8 cellular contexts compared by ENCODE assay signal in genomic region chr17:75323043-75323591, GRCh38. TPM values are rescaled to one million over a fixed set of nuclear protein-coding genes. Genes with fewer than 3 reads are reported as not detected.
A peak's percentile ranks its signal among the peaks of the same experiment; 100 is the strongest.
DNase-seq lines count a peak whose midpoint lies in the region; ATAC-seq, FAIRE-seq and TF ChIP-seq lines count a peak whose summit lies in the region.

No MANE protein-coding gene starts in this region.

- in situ Hi-C loops in HepG2 (cut with HindIII; ENCODE audit: extremely low pct_ligation_motif_present, low pct_unique_long_range_greater_than_20kb) = no loop called here

- H3K4me3 ChIP-seq in BJ (ENCODE audit: low read depth, low read length) (no peak overlapping the region), HFF-Myc (replicated peaks; ENCODE audit: low read depth, low read length) (no peak overlapping the region), colonic mucosa (no peak overlapping the region), HepG2 (replicated peaks in 1 of 3; ENCODE audit: insufficient read depth in 1 of 3, low read depth in 2 of 3, low read length in 3 of 3) (no peak overlapping the region)

- no peak for DNase-seq in BJ (ENCODE audit: low read depth)
- peak; percentile 80 for DNase-seq in HFF-Myc (ENCODE audit: extremely low read depth, low read depth)
- peak; percentile 72 to 93 for DNase-seq in NCI-H526 (lab: John Stamatoyannopoulos, UW)
- peak; percentile 94 for DNase-seq in activated CD4-positive, alpha-beta T cell treated with anti-CD3 and anti-CD28 coated beads for 48 hours
- peak; percentile 94 for DNase-seq in colonic mucosa
- DNase-seq in HepG2 (ENCODE audit: low spot score) = peak; percentile 85
- peak; percentile 64 to 81 (median 77) for DNase-seq in stimulated activated CD4-positive, alpha-beta T cell treated with anti-CD3 and anti-CD28 coated beads, TNF-alpha, amount 100 ng/mL, for 1 hour (ENCODE audit: low read depth in 3 of 3, low spot score in 1 of 3)

- POLR2A ChIA-PET in BJ (lab: Charles Lee) = no interaction called here
- POLR2A ChIA-PET in HepG2 (lab: Yijun Ruan, JAX) = interaction anchor here (0.6 to 1.5 kb wide), 8 partner anchors 9 to 82 kb away, joined by 3 to 14 read pairs (median 3); partner anchors contain the start of genes GGA3 and GRB2

- peaks cover 4% of the 10 kb centered on the region for H3K79me2 ChIP-seq in HepG2 (ENCODE audit: insufficient read depth, low read length)

- H3K27ac ChIP-seq in colonic mucosa (peak overlapping the region; percentile 6), HepG2 (ENCODE audit: extremely low read length, insufficient read depth, low read length) (no peak overlapping the region)

- 56% methylated on average over 6 of the region's 6 CpGs for WGBS in HepG2 (ENCODE audit: low lambda C conversion rate)

- intact Hi-C loops in colonic mucosa (cut with DNase I) (loop anchor here (2.0 kb wide), 1 partner anchor 82 kb away; the partner anchor contains the start of gene GRB2), HepG2 (cut with micrococcal nuclease; ENCODE audit: unreplicated experiment) (loop anchor here (1.0 kb wide), 2 partner anchors 81 to 89 kb away; no protein-coding TSS in a partner anchor)

- H3K9me3 ChIP-seq in colonic mucosa = no peaks in the 10 kb centered on the region
- no peaks in the 10 kb centered on the region for H3K9me3 ChIP-seq in HepG2 (ENCODE audit: low read length)

- H3K36me3 ChIP-seq in BJ (ENCODE audit: control insufficient read depth, insufficient read depth, low read length) = peaks cover 13% of the 10 kb centered on the region
- H3K36me3 ChIP-seq in colonic mucosa = peaks cover 5% of the 10 kb centered on the region
- peaks cover 26 to 70% of the 10 kb centered on the region in 2 experiments for H3K36me3 ChIP-seq in HepG2 (replicated peaks in 1 of 2; ENCODE audit: control insufficient read depth in 1 of 2, insufficient read depth in 2 of 2, low read length in 2 of 2)

- BruUV-seq in HepG2 (replicated peaks; lab: Mats Ljungman, UMichigan) = no TSS peak

- H3K9ac ChIP-seq in colonic mucosa (ENCODE audit: low read depth in 2 of 2, low read length in 2 of 2) (peak overlapping the region in 1 of 2 donors; percentile 51), HepG2 (ENCODE audit: insufficient read depth, low read depth, low read length) (no peak overlapping the region)

- no peak for TF ChIP-seq POLR2A in HepG2 (IDR thresholded peaks at IDR 0.05; ENCODE audit: insufficient read depth in 1 of 2, low read depth in 2 of 2, low read length in 2 of 2)

- peak; percentile 88 for TF ChIP-seq RAD21 in HepG2 (CRISPR knock-in tag; IDR thresholded peaks at IDR 0.05)

- ATAC-seq in HepG2 (peak; percentile 62), GM18511 (IDR thresholded peaks at IDR 0.05; ENCODE audit: unreplicated experiment) (no peak)

- no peak for TF ChIP-seq EP300 in HepG2 (IDR thresholded peaks at IDR 0.05; ENCODE audit: low read depth in 2 of 2, low read length in 2 of 2)
- TF ChIP-seq EP300 in HepG2 (CRISPR knock-in tag; IDR thresholded peaks at IDR 0.05; ENCODE audit: borderline replicate concordance) = no peak

- peaks cover 4% of the 10 kb centered on the region; the same call in 1 of the 2 replicates for H4K20me1 ChIP-seq in HepG2 (ENCODE audit: insufficient read depth, low read length)

- no peaks in the 10 kb centered on the region for H3K27me3 ChIP-seq in BJ (ENCODE audit: control insufficient read depth, insufficient read depth, low read length)
- no peaks in the 10 kb centered on the region for H3K27me3 ChIP-seq in colonic mucosa
- H3K27me3 ChIP-seq in HepG2 (ENCODE audit: control insufficient read depth in 1 of 2, insufficient read depth in 2 of 2, low read length in 2 of 2) = no peaks in the 10 kb centered on the region

- peak; percentile 89 for FAIRE-seq in HepG2 (lab: Jason Lieb, UNC)

- no peak overlapping the region for H3K4me2 ChIP-seq in HepG2 (ENCODE audit: low read depth, low read length)

- no peak overlapping the region for H2AFZ ChIP-seq in HepG2 (ENCODE audit: low read length)

- CTCF ChIA-PET in BJ (lab: Yijun Ruan, JAX) = interaction anchor here (0.6 to 5.1 kb wide), 26 partner anchors 8 to 261 kb away, joined by 3 to 28 read pairs (median 5); partner anchors contain the start of genes GRB2 and MIF4GD
- CTCF ChIA-PET in HepG2 (lab: Yijun Ruan, JAX; ENCODE audit: low intra/inter-chr PET ratio, low total read pairs) = interaction anchor here (0.6 to 3.9 kb wide), 8 partner anchors 11 to 92 kb away, joined by 3 to 55 read pairs (median 4); partner anchors contain the start of gene MIF4GD

- H3K4me1 ChIP-seq in colonic mucosa (peaks cover 4% of the 10 kb centered on the region), HepG2 (ENCODE audit: insufficient read depth, low read length) (peaks cover 13% of the 10 kb centered on the region)

- TF ChIP-seq CTCF in BJ (IDR thresholded peaks at IDR 0.05; ENCODE audit: insufficient read depth, low read depth, low read length) (peak; percentile 80), HFF-Myc (IDR thresholded peaks at IDR 0.05; ENCODE audit: low read depth, low read length, missing control alignments) (peak; percentile 76), colonic mucosa (IDR thresholded peaks at IDR 0.05) (peak; percentile 69), HepG2 (CRISPR knock-in tag; IDR thresholded peaks at IDR 0.05) (peak; percentile 86)

TF ChIP-seq in HepG2, 621 proteins besides CTCF, POLR2A, EP300 and RAD21 (continues in another document):
- no peak for TF ChIP-seq HOXA9 (CRISPR knock-in tag; IDR thresholded peaks at IDR 0.05; ENCODE audit: borderline replicate concordance)

RNA-seq across cellular contexts. Expression of gene SLC25A19, which starts 33.9 kb away (rescaled TPM):
- polyA plus RNA-seq in BJ (2011; rRNA removed) (8.3 and 12.0 TPM in 2 replicates), HepG2 (2011; rRNA removed) (24.4 and 27.7 TPM in 2 replicates)
- polyA minus RNA-seq in BJ (2011; rRNA and poly(A)+ RNA removed) = 5.6 and 7.1 TPM in 2 replicates
- total RNA-seq in colonic mucosa (10 to 100 TPM in 1 of 2 donors, 1 to 10 TPM in 1; 9.8 to 24.8 TPM), HepG2 (2016; rRNA removed; fragmentation: Illumina TruSeq; extraction: Trizol) (41.4 and 42.2 TPM in 2 replicates)
- total RNA-seq in HepG2 (2016; cell fraction: cytosol; rRNA removed; fragmentation: Illumina TruSeq; extraction: Trizol; ENCODE audit: low read depth) = 27.2 and 31.3 TPM in 2 replicates
- total RNA-seq in HepG2 (2016; cell fraction: insoluble cytoplasmic fraction; rRNA removed; fragmentation: Illumina TruSeq; extraction: Trizol) = 37.5 and 41.8 TPM in 2 replicates
- total RNA-seq in HepG2 (2016; cell fraction: membrane; rRNA removed; fragmentation: Illumina TruSeq; extraction: Trizol) = 45.2 and 53.1 TPM in 2 replicates
- total RNA-seq in HepG2 (2016; cell fraction: nucleus; rRNA removed; fragmentation: Illumina TruSeq; extraction: Trizol) = 24.9 and 25.1 TPM in 2 replicates
- polyA plus RNA-seq in HepG2 (2011; cell fraction: cytosol; rRNA removed) = 26.0 and 29.6 TPM in 2 replicates
- polyA plus RNA-seq in HepG2 (2011; cell fraction: nucleus; rRNA removed) = 33.6 and 35.5 TPM in 2 replicates
- 16.6 and 24.7 TPM in 2 replicates for polyA plus RNA-seq in HepG2 (2012)
- 24.2 and 31.6 TPM in 2 replicates for polyA plus RNA-seq in HepG2 (2016; cell fraction: cytosol; fragmentation: Illumina TruSeq; extraction: Trizol; ENCODE audit: low read depth)
- polyA plus RNA-seq in HepG2 (2016; cell fraction: insoluble cytoplasmic fraction; fragmentation: Illumina TruSeq; extraction: Trizol; ENCODE audit: low read depth) = 47.0 and 51.5 TPM in 2 replicates
- polyA plus RNA-seq in HepG2 (2016; cell fraction: membrane; fragmentation: Illumina TruSeq; extraction: Trizol; ENCODE audit: low read depth) = 34.4 and 46.3 TPM in 2 replicates
- polyA plus RNA-seq in HepG2 (2016; cell fraction: nucleus; fragmentation: Illumina TruSeq; extraction: Trizol; ENCODE audit: insufficient read depth, low read depth) = 42.3 and 47.3 TPM in 2 replicates
- 17.3 and 57.6 TPM in 2 replicates for polyA minus RNA-seq in HepG2 (2011; rRNA and poly(A)+ RNA removed; ENCODE audit: low replicate concordance)
- polyA minus RNA-seq in HepG2 (2011; cell fraction: cytosol; rRNA and poly(A)+ RNA removed) = 9.2 and 11.1 TPM in 2 replicates
- 14.4 and 14.5 TPM in 2 replicates for polyA minus RNA-seq in HepG2 (2011; cell fraction: nucleus; rRNA and poly(A)+ RNA removed)

RNA-seq across cellular contexts. Expression of gene MIF4GD, which starts 52.1 kb away (rescaled TPM):
- polyA plus RNA-seq in BJ (2011; rRNA removed) (20.2 and 29.0 TPM in 2 replicates), HepG2 (2011; rRNA removed) (28.0 and 28.5 TPM in 2 replicates)
- 6.8 and 14.6 TPM in 2 replicates for polyA minus RNA-seq in BJ (2011; rRNA and poly(A)+ RNA removed)
- total RNA-seq in colonic mucosa (10 to 100 TPM; 18.5 to 19.2 TPM), HepG2 (2016; rRNA removed; fragmentation: Illumina TruSeq; extraction: Trizol) (12.4 and 14.0 TPM in 2 replicates)
- 14.9 and 19.4 TPM in 2 replicates for total RNA-seq in HepG2 (2016; cell fraction: cytosol; rRNA removed; fragmentation: Illumina TruSeq; extraction: Trizol; ENCODE audit: low read depth)
- total RNA-seq in HepG2 (2016; cell fraction: insoluble cytoplasmic fraction; rRNA removed; fragmentation: Illumina TruSeq; extraction: Trizol) = 12.4 and 12.8 TPM in 2 replicates
- total RNA-seq in HepG2 (2016; cell fraction: membrane; rRNA removed; fragmentation: Illumina TruSeq; extraction: Trizol) = 20.2 and 27.4 TPM in 2 replicates
- 7.5 and 8.5 TPM in 2 replicates for total RNA-seq in HepG2 (2016; cell fraction: nucleus; rRNA removed; fragmentation: Illumina TruSeq; extraction: Trizol)
- polyA plus RNA-seq in HepG2 (2011; cell fraction: cytosol; rRNA removed) = 30.7 and 36.9 TPM in 2 replicates
- polyA plus RNA-seq in HepG2 (2011; cell fraction: nucleus; rRNA removed) = 22.5 and 28.6 TPM in 2 replicates
- polyA plus RNA-seq in HepG2 (2012) = 16.1 and 23.1 TPM in 2 replicates
- polyA plus RNA-seq in HepG2 (2016; cell fraction: cytosol; fragmentation: Illumina TruSeq; extraction: Trizol; ENCODE audit: low read depth) = 24.3 and 26.9 TPM in 2 replicates
- 14.3 and 16.3 TPM in 2 replicates for polyA plus RNA-seq in HepG2 (2016; cell fraction: insoluble cytoplasmic fraction; fragmentation: Illumina TruSeq; extraction: Trizol; ENCODE audit: low read depth)
- polyA plus RNA-seq in HepG2 (2016; cell fraction: membrane; fragmentation: Illumina TruSeq; extraction: Trizol; ENCODE audit: low read depth) = 22.6 and 27.4 TPM in 2 replicates
- polyA plus RNA-seq in HepG2 (2016; cell fraction: nucleus; fragmentation: Illumina TruSeq; extraction: Trizol; ENCODE audit: insufficient read depth, low read depth) = 16.3 and 18.0 TPM in 2 replicates
- 36.9 and 56.1 TPM in 2 replicates for polyA minus RNA-seq in HepG2 (2011; rRNA and poly(A)+ RNA removed; ENCODE audit: low replicate concordance)
- 8.3 and 10.2 TPM in 2 replicates for polyA minus RNA-seq in HepG2 (2011; cell fraction: cytosol; rRNA and poly(A)+ RNA removed)
- polyA minus RNA-seq in HepG2 (2011; cell fraction: nucleus; rRNA and poly(A)+ RNA removed) = 6.3 and 6.7 TPM in 2 replicates
